ENCODE assay signal across 10 cellular contexts in genomic region chr14:63893701-63894458, GRCh38. TPM values are rescaled to one million over a fixed set of nuclear protein-coding genes. Genes with fewer than 3 reads are reported as not detected.
A peak's percentile ranks its signal among the peaks of the same experiment; 100 is the strongest.
DNase-seq lines count a peak whose midpoint lies in the region; ATAC-seq and TF ChIP-seq lines count a peak whose summit lies in the region.
"Had no signal": no experiment of that assay in that cellular context is flagged by ENCODE, and none has a peak within 500 bp of the region (broad histone marks: within the 10 kb centered on the region; RNA-seq: fewer than 3 reads in every experiment).

No MANE protein-coding gene starts in this region.

- H2BK20ac ChIP-seq in IMR-90 (ENCODE audit: low read depth, low read length) = no peak overlapping the region

- no peak for TF ChIP-seq RAD21 in IMR-90 (IDR thresholded peaks at IDR 0.05; ENCODE audit: low read length)

- H4K20me1 ChIP-seq in IMR-90 (ENCODE audit: insufficient read depth, low read length) = no peaks in the 10 kb centered on the region

- no TSS peak for BruUV-seq in IMR-90 (replicated peaks; lab: Mats Ljungman, UMichigan)

- H2BK120ac ChIP-seq in IMR-90 (ENCODE audit: low read depth, low read length) = peak overlapping the region; percentile 9

- CTCF ChIA-PET in IMR-90 (lab: Yijun Ruan, JAX) = no interaction called here

- H3K4me1 Mint-ChIP-seq in chondrocyte (ENCODE audit: low read depth) = peaks cover 67% of the 10 kb centered on the region

- TF ChIP-seq CTCF in IMR-90 (conservative IDR thresholded peaks at IDR 0.05; ENCODE audit: low read depth, low read length) (no peak), chondrocyte (IDR thresholded peaks at IDR 0.05) (no peak), left lung (IDR thresholded peaks at IDR 0.05) (no peak), thyroid gland (IDR thresholded peaks at IDR 0.05) (no peak), WERI-Rb-1 (IDR thresholded peaks at IDR 0.05; ENCODE audit: low read depth, low read length) (no peak)

- H2AFZ ChIP-seq in IMR-90 (replicated peaks; ENCODE audit: low read length, poor library complexity) = peak overlapping the region; percentile 82

- in situ Hi-C loops in IMR-90 (cut with MboI; ENCODE audit: low sequenced_read_pairs) = no loop called here

- H4K8ac ChIP-seq in IMR-90 (ENCODE audit: low read depth in 2 of 2, low read length in 2 of 2) = no peak overlapping the region

- dilution Hi-C loops in IMR-90 (cut with HindIII; ENCODE audit: low sequenced_read_pairs, unreplicated experiment) = no loop called here

- H3K4me3 ChIP-seq in IMR-90 (ENCODE audit: insufficient read depth, low read depth, low read length) = no peak overlapping the region
- H3K4me3 ChIP-seq in left lung = no peak overlapping the region
- no peak overlapping the region for H3K4me3 ChIP-seq in thyroid gland (replicated peaks in 1 of 3)
- H3K4me3 ChIP-seq in WERI-Rb-1 (ENCODE audit: low read depth, low read length) = no peak overlapping the region

- H4K5ac ChIP-seq in IMR-90 (ENCODE audit: low read depth, low read length) = no peak overlapping the region

- H3K23ac ChIP-seq in IMR-90 (ENCODE audit: low read depth, low read length) = no peak overlapping the region

- peak overlapping the region; percentile 91 for H3K27ac Mint-ChIP-seq in chondrocyte (ENCODE audit: unreplicated experiment)
- H3K27ac Mint-ChIP-seq: T-helper 1 cell treated with Interleukin-12 subunit alpha and Interleukin-12 subunit beta and Interleukin-4 antibody, amounts not matched to agents 30 μg/mL and 1 μg/mL, for 36 hours had no signal

- H3K4me3 Mint-ChIP-seq in chondrocyte (ENCODE audit: unreplicated experiment) = peak overlapping the region; percentile 24
- H3K4me3 Mint-ChIP-seq: T-helper 1 cell treated with Interleukin-12 subunit alpha and Interleukin-12 subunit beta and Interleukin-4 antibody, amounts not matched to agents 30 μg/mL and 1 μg/mL, for 36 hours had no signal

- H3K27me3 Mint-ChIP-seq in chondrocyte (ENCODE audit: low read depth) = no peaks in the 10 kb centered on the region

- no peak overlapping the region for H2AK9ac ChIP-seq in IMR-90 (replicated peaks; ENCODE audit: low read depth, low read length, poor library complexity)

- H3K36me3 ChIP-seq in IMR-90 (ENCODE audit: control insufficient read depth, insufficient read depth, low read length) (no peaks in the 10 kb centered on the region), left lung (no peaks in the 10 kb centered on the region), thyroid gland (no peaks in the 10 kb centered on the region), WERI-Rb-1 (no peaks in the 10 kb centered on the region)

- H2BK5ac ChIP-seq in IMR-90 (ENCODE audit: low read depth, low read length, poor library complexity, severe bottlenecking) = no peak overlapping the region

- H3K9me1 ChIP-seq in IMR-90 (ENCODE audit: insufficient read depth, low read length) = peaks cover 11% of the 10 kb centered on the region

- H2AK5ac ChIP-seq in IMR-90 (ENCODE audit: low read depth, low read length) = no peak overlapping the region

- H3K79me1 ChIP-seq in IMR-90 (ENCODE audit: low read depth in 1 of 2, low read length in 2 of 2) = peaks cover 0 to 13% of the 10 kb centered on the region in 2 experiments; a peak in 2 of 4 replicates

- no peak overlapping the region for H3K9ac ChIP-seq in IMR-90 (ENCODE audit: low read depth, low read length)

- intact Hi-C loops in IMR-90 (cut with micrococcal nuclease) (no loop called here), left lung (cut with DNase I) (no loop called here), thyroid gland (cut with DNase I) (no loop called here)

- TF ChIP-seq POLR2A in IMR-90 (IDR thresholded peaks at IDR 0.05; ENCODE audit: low read depth, low read length) (no peak), thyroid gland (IDR thresholded peaks at IDR 0.05) (no peak)

- H2BK15ac ChIP-seq in IMR-90 (ENCODE audit: low read depth, low read length) = no peak overlapping the region

- H3K36me3 Mint-ChIP-seq in chondrocyte (ENCODE audit: low read depth) = no peaks in the 10 kb centered on the region

- ATAC-seq in IMR-90 (ENCODE audit: low read depth) (peak; percentile 84), left lung (peak; percentile 80), HG02885 (IDR thresholded peaks at IDR 0.05; ENCODE audit: poor library complexity, unreplicated experiment) (no peak)

- H3K18ac ChIP-seq in IMR-90 (ENCODE audit: low read depth, low read length) = no peak overlapping the region

- H4K91ac ChIP-seq in IMR-90 (ENCODE audit: insufficient read depth, low read depth, low read length) = no peak overlapping the region

- H3K27me3 ChIP-seq in IMR-90 (ENCODE audit: control insufficient read depth, insufficient read depth, low read length) (no peaks in the 10 kb centered on the region), left lung (peaks cover 0 to 88% of the 10 kb centered on the region in 2 donors), thyroid gland (no peaks in the 10 kb centered on the region), WERI-Rb-1 (ENCODE audit: insufficient read depth, low read depth, severe bottlenecking) (no peaks in the 10 kb centered on the region)

- H3K4me1 ChIP-seq in IMR-90 (ENCODE audit: control insufficient read depth, insufficient read depth, low read length) (peaks cover 11% of the 10 kb centered on the region), left lung (peaks cover 30 to 55% of the 10 kb centered on the region in 2 donors), thyroid gland (peaks cover 79 to 85% of the 10 kb centered on the region in 2 donors)

- H3K27ac ChIP-seq in IMR-90 (ENCODE audit: insufficient read depth, low read length) (peak overlapping the region; percentile 0; the same call in 1 of the 2 replicates), left lung (peak overlapping the region in 1 of 2 donors; percentile 24), thyroid gland (peak overlapping the region; percentile 52 to 85 (median 84)), WERI-Rb-1 (no peak overlapping the region)

- H3K9me3 ChIP-seq in IMR-90 (ENCODE audit: control insufficient read depth, insufficient read depth, low read length) = no peaks in the 10 kb centered on the region
- no peaks in the 10 kb centered on the region for H3K9me3 ChIP-seq in left lung
- no peaks in the 10 kb centered on the region for H3K9me3 ChIP-seq in thyroid gland
- no peaks in the 10 kb centered on the region for H3K9me3 ChIP-seq in WERI-Rb-1 (ENCODE audit: severe bottlenecking)

- POLR2A ChIA-PET in IMR-90 (lab: Charles Lee; ENCODE audit: unreplicated experiment) = no interaction called here

- DNase-seq in IMR-90 (peak; percentile 91), chondrocyte (ENCODE audit: low spot score) (no peak), left lung (no peak), thyroid gland (no peak), HT-29 (ENCODE audit: low spot score) (no peak), globus pallidus (ENCODE audit: low spot score) (no peak), WERI-Rb-1 (no peak)
- DNase-seq: effector memory CD4-positive, alpha-beta T cell had no signal

- H3K4ac ChIP-seq in IMR-90 (ENCODE audit: low read depth, low read length) = no peak overlapping the region

- no peak overlapping the region for H3K14ac ChIP-seq in IMR-90 (replicated peaks; ENCODE audit: low read depth, low read length)

- no peak overlapping the region for H3K56ac ChIP-seq in IMR-90 (ENCODE audit: extremely low read depth, insufficient read depth, low read length)

- WGBS in IMR-90 (ENCODE audit: extremely low coverage in 2 of 2, insufficient read length in 1 of 2), 2 experiments = 20% methylated on average over 1 of the region's 5 CpGs; no CpG with 5 or more reads in 1 of the 2 experiments
- WGBS in thyroid gland, 2 donors = 31 to 33% methylated on average over 5 of the region's 5 CpGs

- peak overlapping the region; percentile 30 for H3K4me2 ChIP-seq in IMR-90 (ENCODE audit: low read depth, low read length)

- H3K9me3 Mint-ChIP-seq in chondrocyte (ENCODE audit: low read depth) = no peaks in the 10 kb centered on the region
- H3K9me3 Mint-ChIP-seq: T-helper 1 cell treated with Interleukin-12 subunit alpha and Interleukin-12 subunit beta and Interleukin-4 antibody, amounts not matched to agents 30 μg/mL and 1 μg/mL, for 36 hours had no signal

TF ChIP-seq in IMR-90, 13 proteins besides CTCF, POLR2A, EP300 and RAD21:
- TF ChIP-seq MAFK (IDR thresholded peaks at IDR 0.05; ENCODE audit: low read depth, low read length) = no peak
- TF ChIP-seq CEBPB (IDR thresholded peaks at IDR 0.05; ENCODE audit: low read depth, low read length) = peak; percentile 83

RNA-seq across cellular contexts. Expression of gene SYNE2, which starts 41.1 kb away (rescaled TPM):
- 18.6 and 28.9 TPM in 2 replicates for total RNA-seq in IMR-90 (2012; rRNA removed)
- 5.2 and 5.8 TPM in 2 replicates for polyA plus RNA-seq in IMR-90 (2012; rRNA removed)
- polyA plus RNA-seq in IMR-90 (2012; cell fraction: cytosol; rRNA removed) = 3.9 and 4.1 TPM in 2 replicates
- polyA plus RNA-seq in IMR-90 (2012; cell fraction: nucleus; rRNA removed; ENCODE audit: low replicate concordance) = 10.4 and 11.6 TPM in 2 replicates
- 13.6 to 15.3 TPM (median 14.2 TPM) in 3 replicates for total RNA-seq in chondrocyte
- 10 to 100 TPM; 59.6 to 72.1 TPM for total RNA-seq in left lung
- total RNA-seq in thyroid gland = 100 to 1,000 TPM; 314 to 379 (median 342) TPM
- 54.2 and 96.2 TPM in 2 replicates for total RNA-seq in HT-29 (2014; rRNA removed; shearing (Covaris generic))
